12 cellular contexts compared by ENCODE assay signal in genomic region chr1:167635233-167635648, GRCh38. TPM values are rescaled to one million over a fixed set of nuclear protein-coding genes. Genes with fewer than 3 reads are reported as not detected.
DNase-seq lines count a peak whose midpoint lies in the region; ATAC-seq and TF ChIP-seq lines count a peak whose summit lies in the region.
"Had no signal": no experiment of that assay in that cellular context is flagged by ENCODE, and none has a peak within 500 bp of the region (broad histone marks: within the 10 kb centered on the region; RNA-seq: fewer than 3 reads in every experiment).

No MANE protein-coding gene starts in this region.

- no peaks in the 10 kb centered on the region; the same call in 1 of the 2 replicates for H3F3A ChIP-seq in DOHH2 (ENCODE audit: control insufficient read depth, insufficient read depth)

- H3K36me3 Mint-ChIP-seq in nephron (ENCODE audit: low read depth): no peaks in the 10 kb centered on the region

- peak; percentile 65 to 72 for DNase-seq in NCI-H524 (lab: John Stamatoyannopoulos, UW)
- peak; percentile 41 for DNase-seq in fibroblast of the aortic adventitia (ENCODE audit: low read depth)
- DNase-seq in COLO668 (lab: John Stamatoyannopoulos, UW; ENCODE audit: unreplicated experiment): no peak
- DNase-seq in uterus: no peak
- DNase-seq: GDM1, mammary epithelial cell, NCI-H774 had no signal

- peak overlapping the region in 2 of 3 experiments; percentile 46 to 71 for H3K4me3 Mint-ChIP-seq in nephron

- intact Hi-C loops in uterus (cut with DNase I; ENCODE audit: low total_unique reads): no loop called here

- peak overlapping the region; percentile 34 for H3K4me3 ChIP-seq in DOHH2 (ENCODE audit: low read length)
- H3K4me3 ChIP-seq in fibroblast of the aortic adventitia (ENCODE audit: low read depth, low read length): no peak overlapping the region
- no peak overlapping the region for H3K4me3 ChIP-seq in uterus

- H3K4me2 ChIP-seq in DOHH2 (ENCODE audit: low read length): peak overlapping the region; percentile 91

- H3K27ac Mint-ChIP-seq in nephron: peak overlapping the region; percentile 17 to 74 (median 40)

- H4K20me1 ChIP-seq in DOHH2 (ENCODE audit: control insufficient read depth, insufficient read depth, low read depth, low read length): peaks cover 49% of the 10 kb centered on the region

- no peaks in the 10 kb centered on the region for H3K9me3 Mint-ChIP-seq in nephron

- ATAC-seq in HG03139 (IDR thresholded peaks at IDR 0.05; ENCODE audit: unreplicated experiment): no peak
- no peak for ATAC-seq in HG02571 (IDR thresholded peaks at IDR 0.05; ENCODE audit: unreplicated experiment)
- ATAC-seq: activated CD4-positive, CD25-positive, alpha-beta regulatory T cell treated with anti-CD3 and anti-CD28 coated beads, Interleukin-2, amount 50 U/mL, for 24 hours had no signal

- H3K27me3 Mint-ChIP-seq in nephron (ENCODE audit: low read depth): peaks cover 75% of the 10 kb centered on the region

- no peaks in the 10 kb centered on the region for H3K9me2 ChIP-seq in DOHH2 (replicated peaks; ENCODE audit: control insufficient read depth, low read length)

- no peak for TF ChIP-seq POLR2A in uterus (IDR thresholded peaks at IDR 0.05)

- H3K4me1 ChIP-seq in DOHH2 (ENCODE audit: control insufficient read depth, low read length): peaks cover 75% of the 10 kb centered on the region
- H3K4me1 ChIP-seq in uterus: no peaks in the 10 kb centered on the region

- H3K9me3 ChIP-seq in DOHH2 (ENCODE audit: control insufficient read depth, insufficient read depth, low read length) (no peaks in the 10 kb centered on the region), uterus (no peaks in the 10 kb centered on the region)

- peaks cover 99% of the 10 kb centered on the region for H3K79me2 ChIP-seq in DOHH2 (ENCODE audit: control insufficient read depth, low read length)

- peaks cover 59% of the 10 kb centered on the region for H3K4me1 Mint-ChIP-seq in nephron

- H3K27ac ChIP-seq in DOHH2 (ENCODE audit: low read depth, low read length) (peak overlapping the region; percentile 55), uterus (no peak overlapping the region)

- no peaks in the 10 kb centered on the region for H3K27me3 ChIP-seq in DOHH2 (ENCODE audit: control insufficient read depth, low read length)
- H3K27me3 ChIP-seq in uterus: no peaks in the 10 kb centered on the region

- H3K36me3 ChIP-seq in DOHH2 (ENCODE audit: control insufficient read depth, low read length) (peaks cover 97% of the 10 kb centered on the region), uterus (no peaks in the 10 kb centered on the region)

- TF ChIP-seq CTCF in DOHH2 (IDR thresholded peaks at IDR 0.05; ENCODE audit: low read depth, low read length, poor library complexity, severe bottlenecking) (no peak), fibroblast of the aortic adventitia (IDR thresholded peaks at IDR 0.05; ENCODE audit: insufficient read depth, low read length) (no peak), nephron (IDR thresholded peaks at IDR 0.05; ENCODE audit: unreplicated experiment in 3 of 3) (no peak), uterus (IDR thresholded peaks at IDR 0.05) (no peak)

RNA-seq across cellular contexts. Expression of gene RCSD1, which starts 5.2 kb away (rescaled TPM):
- total RNA-seq in fibroblast of the aortic adventitia (ENCODE audit: low replicate concordance): 0.57 TPM in 1 of 2 replicates, not detected in the other
- 10 to 100 TPM in 2 of 4 donors, 1 to 10 TPM in 2; 1.8 to 21.3 (median 12.5) TPM for total RNA-seq in uterus

Comparison
In these comparisons a context has a peak if more than half of its experiments do, and no peak if none do; other contexts are left out.
1. DNase-seq: peak in NCI-H524 (2 of 2) and fibroblast of the aortic adventitia (single experiment); none in COLO668 (single experiment) and uterus (0 of 2).